22 cellular contexts compared by ENCODE assay signal in genomic region chr1:210369425-210369824, GRCh38. TPM values are rescaled to one million over a fixed set of nuclear protein-coding genes. Genes with fewer than 3 reads are reported as not detected.
DNase-seq lines count a peak whose midpoint lies in the region; ATAC-seq and TF ChIP-seq lines count a peak whose summit lies in the region.
"Had no signal": no experiment of that assay in that cellular context is flagged by ENCODE, and none has a peak within 500 bp of the region (broad histone marks: within the 10 kb centered on the region; RNA-seq: fewer than 3 reads in every experiment).

No MANE protein-coding gene starts in this region.

- no peak overlapping the region for H3K4me2 ChIP-seq in mesendoderm (ENCODE audit: low read length)
- H3K4me2 ChIP-seq: A549, SK-N-SH had no signal

- H4K8ac ChIP-seq in mesendoderm (ENCODE audit: low read depth, low read length): no peak overlapping the region

- ATAC-seq in WTC11 (no peak), heart left ventricle (no peak)
- ATAC-seq: A549, Panc1 had no signal

- H3K9me3 Mint-ChIP-seq in WTC11: no peaks in the 10 kb centered on the region
- H3K9me3 Mint-ChIP-seq in type B pancreatic cell: no peaks in the 10 kb centered on the region

- H3K4me1 ChIP-seq in mesendoderm (ENCODE audit: control insufficient read depth, low read depth, low read length) (peaks cover 10% of the 10 kb centered on the region), heart left ventricle (peaks cover 0 to 11% (median 0%) of the 10 kb centered on the region in 12 donors), ascending aorta (no peaks in the 10 kb centered on the region)
- H3K4me1 ChIP-seq: BE2C had no signal

- H3K9ac ChIP-seq in mesendoderm (ENCODE audit: low read length): no peak overlapping the region
- H3K9ac ChIP-seq: SK-N-SH had no signal

- H3K9me3 ChIP-seq in heart left ventricle (no peaks in the 10 kb centered on the region), ascending aorta (no peaks in the 10 kb centered on the region)
- H3K9me3 ChIP-seq: A549, BE2C, HAP-1, SK-N-SH had no signal

- H3K27me3 ChIP-seq in mesendoderm (ENCODE audit: insufficient read depth, low read length, poor library complexity) (no peaks in the 10 kb centered on the region), heart left ventricle (no peaks in the 10 kb centered on the region), ascending aorta (no peaks in the 10 kb centered on the region)
- H3K27me3 ChIP-seq: BE2C had no signal

- no CpG with 5 or more reads among the region's 4 CpGs for WGBS in mesendoderm (ENCODE audit: extremely low coverage, insufficient coverage, low lambda C conversion rate)
- 76 to 88% (median 81%) methylated on average over 4 of the region's 4 CpGs for WGBS in heart left ventricle, 4 donors

- no peak overlapping the region for H3K18ac ChIP-seq in mesendoderm (ENCODE audit: low read length)

- no peak overlapping the region for H3K56ac ChIP-seq in mesendoderm (ENCODE audit: low read length)

- H3K36me3 ChIP-seq in mesendoderm (ENCODE audit: control insufficient read depth, insufficient read depth, low read length) (no peaks in the 10 kb centered on the region), heart left ventricle (no peaks in the 10 kb centered on the region), ascending aorta (no peaks in the 10 kb centered on the region)
- H3K36me3 ChIP-seq: BE2C, HAP-1 had no signal

- H3K4me3 Mint-ChIP-seq in WTC11: no peak overlapping the region
- H3K4me3 Mint-ChIP-seq in type B pancreatic cell: no peak overlapping the region
- H3K4me3 Mint-ChIP-seq: IgD-negative memory B cell had no signal

- H2AK5ac ChIP-seq in mesendoderm (ENCODE audit: low read length): no peak overlapping the region

- H3K23ac ChIP-seq in mesendoderm (ENCODE audit: low read length): no peak overlapping the region

- no peaks in the 10 kb centered on the region for H3K79me2 ChIP-seq in mesendoderm (ENCODE audit: control insufficient read depth, insufficient read depth, low read length)

- H2BK15ac ChIP-seq in mesendoderm (replicated peaks; ENCODE audit: low read depth): no peak overlapping the region

- H3K79me1 ChIP-seq in mesendoderm (ENCODE audit: low read length): no peaks in the 10 kb centered on the region

- no peak overlapping the region for H2BK5ac ChIP-seq in mesendoderm (ENCODE audit: low read length)

- intact Hi-C loops in heart left ventricle (cut with DNase I): no loop called here
- intact Hi-C loops in ascending aorta (cut with DNase I): no loop called here

- no peak overlapping the region for H3K27ac ChIP-seq in mesendoderm (ENCODE audit: low read depth, low read length)
- no peak overlapping the region for H3K27ac ChIP-seq in heart left ventricle
- no peak overlapping the region for H3K27ac ChIP-seq in ascending aorta
- H3K27ac ChIP-seq: A549 had no signal

- DNase-seq in activated CD8-positive, alpha-beta memory T cell treated with anti-CD3 and anti-CD28 coated beads for 24 hours: peak; percentile 19
- DNase-seq in activated CD8-positive, alpha-beta memory T cell treated with anti-CD3 and anti-CD28 coated beads, Interleukin-2, amount 50 U/mL, for 4 hours: no peak
- no peak for DNase-seq in WTC11 (ENCODE audit: low spot score)
- DNase-seq in mesendoderm: peak; percentile 90
- DNase-seq in type B pancreatic cell (ENCODE audit: extremely low spot score, unreplicated experiment): no peak
- no peak for DNase-seq in NCI-H1092 treated with DMSO at 0.1 percent for 48 hours (lab: John Stamatoyannopoulos, UW)
- no peak for DNase-seq in heart left ventricle
- no peak for DNase-seq in ascending aorta (ENCODE audit: low spot score in 2 of 2)
- DNase-seq: BE2C; EL; GF-D8; NCI-H1105 treated with DMSO at 0.1 percent for 48 hours; NCI-H2081 treated with DMSO at 0.1 percent for 48 hours; NCI-H2227 treated with DMSO at 0.1 percent for 48 hours; NCI-H510A; NK-92 treated with Interleukin-12 subunit alpha and Interleukin-12 subunit beta, amount 100 ng/mL, for 24 hours; SIG-M5; SK-N-SH had no signal

- no peak overlapping the region for H4K5ac ChIP-seq in mesendoderm (ENCODE audit: low read length)

- TF ChIP-seq CTCF in WTC11 (IDR thresholded peaks at IDR 0.05): no peak
- TF ChIP-seq CTCF in type B pancreatic cell (conservative IDR thresholded peaks at IDR 0.05): no peak
- no peak for TF ChIP-seq CTCF in heart left ventricle (IDR thresholded peaks at IDR 0.05)
- TF ChIP-seq CTCF in ascending aorta (IDR thresholded peaks at IDR 0.05): no peak

- no peak overlapping the region for H3K4ac ChIP-seq in mesendoderm (ENCODE audit: low read depth, low read length)

- no peak for TF ChIP-seq POLR2A in heart left ventricle (IDR thresholded peaks at IDR 0.05)

- no peak overlapping the region for H2BK120ac ChIP-seq in mesendoderm (ENCODE audit: low read depth, low read length)

- POLR2A ChIA-PET in WTC11 (lab: Charles Lee): interaction anchor here (0.5 to 0.9 kb wide), 2 partner anchors 9 to 1996 kb away, joined by 4 to 8 read pairs; no protein-coding TSS in a partner anchor

- H3K36me3 Mint-ChIP-seq in WTC11 (no peaks in the 10 kb centered on the region), type B pancreatic cell (no peaks in the 10 kb centered on the region)

- H3K4me1 Mint-ChIP-seq in WTC11: peaks cover 62% of the 10 kb centered on the region
- peaks cover 13% of the 10 kb centered on the region for H3K4me1 Mint-ChIP-seq in type B pancreatic cell (ENCODE audit: unreplicated experiment)

- H3K4me3 ChIP-seq in mesendoderm (ENCODE audit: low read length): no peak overlapping the region
- no peak overlapping the region for H3K4me3 ChIP-seq in heart left ventricle
- H3K4me3 ChIP-seq in ascending aorta: no peak overlapping the region
- H3K4me3 ChIP-seq: A549, HAP-1 had no signal

- H3K27me3 Mint-ChIP-seq in WTC11 (ENCODE audit: low read depth) (peaks cover 60% of the 10 kb centered on the region), type B pancreatic cell (no peaks in the 10 kb centered on the region)
- H3K27me3 Mint-ChIP-seq: IgD-negative memory B cell had no signal

- CTCF ChIA-PET in WTC11 (lab: Charles Lee): interaction anchor here (1.0 to 2.5 kb wide), 3 partner anchors 8 to 38 kb away, joined by 4 to 14 read pairs (median 4); no protein-coding TSS in a partner anchor

- no peak overlapping the region for H3K27ac Mint-ChIP-seq in WTC11
- peak overlapping the region; percentile 24 for H3K27ac Mint-ChIP-seq in type B pancreatic cell

TF ChIP-seq in WTC11, 78 proteins besides CTCF, POLR2A, EP300 and RAD21:
- TF ChIP-seq ZNF138 (CRISPR knock-in tag; conservative IDR thresholded peaks at IDR 0.05) (no peak), USF1 (CRISPR knock-in tag; IDR thresholded peaks at IDR 0.05) (peak; percentile 28; the same call in 1 of the 2 replicates), MAX (CRISPR knock-in tag; IDR thresholded peaks at IDR 0.05) (peak; percentile 51; the same call in 1 of the 2 replicates), NR1H2 (CRISPR knock-in tag; IDR thresholded peaks at IDR 0.05) (no peak), USF2 (CRISPR knock-in tag; IDR thresholded peaks at IDR 0.05) (peak; percentile 29; the same call in 1 of the 2 replicates)

RNA-seq across cellular contexts. Expression of gene HHAT, which starts 40.7 kb away (rescaled TPM):
- total RNA-seq in WTC11 (2021) (0.39 to 0.69 TPM (median 0.66 TPM) in 3 replicates), type B pancreatic cell (ENCODE audit: low replicate concordance) (7.5 and 9.0 TPM in 2 replicates), heart left ventricle (1 to 10 TPM; 1.1 to 4.7 (median 2.9) TPM), ascending aorta (1.2 TPM)
- 0.67 TPM for polyA plus RNA-seq in mesendoderm (2013, experiment 1 of 2)
- polyA plus RNA-seq in mesendoderm (2013, experiment 2 of 2): 0.87 TPM
- 1 to 10 TPM in 1 of 2 donors, under 1 TPM in 1; 0.98 to 1.1 TPM for polyA plus RNA-seq in heart left ventricle

Comparison
In these comparisons a context has a peak if more than half of its experiments do, and no peak if none do; other contexts are left out.
1. DNase-seq: peak in activated CD8-positive, alpha-beta memory T cell treated with anti-CD3 and anti-CD28 coated beads for 24 hours (single experiment) and mesendoderm (single experiment); none in activated CD8-positive, alpha-beta memory T cell treated with anti-CD3 and anti-CD28 coated beads, Interleukin-2, amount 50 U/mL, for 4 hours (single experiment), WTC11 (single experiment), type B pancreatic cell (single experiment), NCI-H1092 treated with DMSO at 0.1 percent for 48 hours (single experiment), heart left ventricle (0 of 5) and ascending aorta (0 of 2).